ENCODE assay signal across 25 cellular contexts in the genomic region with DNA sequence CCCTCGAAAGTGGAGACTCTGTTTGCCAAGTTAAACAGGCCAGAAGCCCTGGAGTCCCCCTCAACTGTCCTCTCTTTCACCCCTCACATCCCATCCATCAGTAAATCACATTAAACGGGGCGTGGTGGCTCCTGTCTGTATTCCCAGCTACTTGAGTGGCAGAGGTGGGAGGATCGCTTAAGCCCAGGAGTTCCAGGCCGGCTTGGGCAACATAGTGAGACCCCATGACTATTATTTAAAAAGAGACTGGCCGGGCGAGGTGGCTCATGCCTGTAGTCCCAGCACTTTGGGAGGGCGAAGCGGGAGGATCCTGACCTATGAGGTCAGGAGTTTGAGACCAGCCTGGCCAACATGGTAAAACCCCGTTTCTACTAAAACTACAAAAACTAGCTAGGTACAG. TPM values are rescaled to one million over a fixed set of nuclear protein-coding genes. Genes with fewer than 3 reads are reported as not detected.
"Had no signal": no experiment of that assay in that cellular context is flagged by ENCODE, and none has a peak within 500 bp of the region (broad histone marks: within the 10 kb centered on the region; RNA-seq: fewer than 3 reads in every experiment).

No MANE protein-coding gene starts in this region.

- H3K36me3 ChIP-seq: breast epithelium, heart left ventricle, right atrium auricular region, stomach, upper lobe of left lung had no signal

- DNase-seq: activated CD4-positive, alpha-beta T cell treated with anti-CD3 and anti-CD28 coated beads for 4 hours; activated CD8-positive, alpha-beta memory T cell treated with anti-CD3 and anti-CD28 coated beads, Interleukin-2, amount 50 U/mL, for 4 hours; activated CD8-positive, alpha-beta T cell treated with anti-CD3 and anti-CD28 coated beads, Interleukin-2, amount 10 ng/mL, durations not matched to agents 7 days and 5 days; activated gamma-delta T cell treated with Interleukin-2 at 50 U/mL for 16 hours; activated T-cell treated with anti-CD3 and anti-CD28 coated beads, Interleukin-2, amount 50 U/mL, for 48 hours; aorta; dermis blood vessel endothelial cell; foreskin melanocyte; left colon; occipital lobe; stimulated activated CD4-positive, alpha-beta T cell treated with anti-CD3 and anti-CD28 coated beads, Interleukin-4, amount 100 ng/mL, for 4 hours; stimulated activated CD8-positive, alpha-beta memory T cell treated with anti-CD3 and anti-CD28 coated beads, Interleukin-4, amount 100 ng/mL, for 48 hours; stomach; testis; upper lobe of left lung had no signal

- ATAC-seq: activated CD8-positive, alpha-beta T cell treated with anti-CD3 and anti-CD28 coated beads, Interleukin-2, amount 10 ng/mL, durations not matched to agents 7 days and 5 days; left colon had no signal

- H3K27ac ChIP-seq: breast epithelium, epithelial cell of prostate, right atrium auricular region, stomach, testis, upper lobe of left lung, VCaP had no signal

- H3K4me3 Mint-ChIP-seq: activated CD8-positive, alpha-beta T cell treated with anti-CD3 and anti-CD28 coated beads, Interleukin-2, amount 10 ng/mL, durations not matched to agents 7 days and 5 days had no signal

- H3K9me3 ChIP-seq: breast epithelium, heart left ventricle, right atrium auricular region, stomach, testis, upper lobe of left lung had no signal

- H3K4me3 ChIP-seq: breast epithelium, heart left ventricle, right atrium auricular region, skin epidermis, stomach, testis, upper lobe of left lung had no signal

- H3K27me3 ChIP-seq: breast epithelium, heart left ventricle, right atrium auricular region, testis, upper lobe of left lung had no signal

RNA-seq across cellular contexts. Expression of a gene that starts 20.2 kb away (rescaled TPM):
- total RNA-seq: activated CD8-positive, alpha-beta T cell treated with anti-CD3 and anti-CD28 coated beads, Interleukin-2, amount 10 ng/mL, durations not matched to agents 7 days and 5 days had no signal
- polyA plus RNA-seq: aorta had no signal

RNA-seq across cellular contexts. Expression of a gene that starts 52.3 kb away (rescaled TPM):
- total RNA-seq: activated CD8-positive, alpha-beta T cell treated with anti-CD3 and anti-CD28 coated beads, Interleukin-2, amount 10 ng/mL, durations not matched to agents 7 days and 5 days; aorta; breast epithelium; chondrocyte; dermis blood vessel endothelial cell; fibroblast of lung; heart left ventricle; left colon; lung microvascular endothelial cell; occipital lobe; progenitor cell of endocrine pancreas; right atrium auricular region; stomach; upper lobe of left lung had no signal
- polyA plus RNA-seq: aorta, fibroblast of lung had no signal
